ENCODE assay signal across 32 cellular contexts in the genomic region with DNA sequence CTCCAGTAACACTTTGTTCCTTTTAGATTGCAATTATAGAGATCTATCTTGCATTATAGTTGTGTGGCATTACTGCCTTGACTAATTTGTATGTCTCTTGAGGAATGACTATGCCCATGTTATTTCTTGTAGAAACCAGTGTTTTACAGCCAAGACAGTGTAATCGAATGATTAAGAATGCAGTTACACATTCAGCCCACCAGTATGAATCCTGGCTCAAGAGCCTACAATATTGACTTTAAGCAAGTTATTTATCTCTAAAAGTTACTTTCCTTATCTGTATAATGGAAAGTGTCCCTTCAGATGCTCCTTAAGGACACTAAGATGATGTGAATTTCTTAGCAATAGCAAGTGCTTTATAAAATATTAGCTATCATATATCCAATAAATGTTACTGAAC. TPM values are rescaled to one million over a fixed set of nuclear protein-coding genes. Genes with fewer than 3 reads are reported as not detected.
DNase-seq lines count a peak whose midpoint lies in the region; ATAC-seq, FAIRE-seq and TF ChIP-seq lines count a peak whose summit lies in the region.
"Had no signal": no experiment of that assay in that cellular context is flagged by ENCODE, and none has a peak within 500 bp of the region (broad histone marks: within the 10 kb centered on the region; RNA-seq: fewer than 3 reads in every experiment).

No MANE protein-coding gene starts in this region.

- no peaks in the 10 kb centered on the region for H4K20me1 ChIP-seq in H9 (ENCODE audit: control insufficient read depth, insufficient read depth, insufficient read length)
- no peaks in the 10 kb centered on the region for H4K20me1 ChIP-seq in K562 (replicated peaks; ENCODE audit: control insufficient read depth, insufficient read depth, low read length)

- H3K36me3 Mint-ChIP-seq in H9 (ENCODE audit: insufficient read depth in 1 of 3, low read depth in 3 of 3) (no peaks in the 10 kb centered on the region; a peak in 1 of 7 replicates), memory B cell (peaks cover 2% of the 10 kb centered on the region)

- H3K4ac ChIP-seq in H9 (ENCODE audit: low read depth, low read length), result no peak overlapping the region

- H3K18ac ChIP-seq in H9 (ENCODE audit: insufficient read length, low read depth, low read length), result no peak overlapping the region

- no peak overlapping the region for H4K8ac ChIP-seq in H9 (replicated peaks; ENCODE audit: insufficient read length, low read depth, low read length)

- no peaks in the 10 kb centered on the region for H3K9me1 ChIP-seq in K562 (ENCODE audit: control insufficient read depth, insufficient read depth, low read length)

- H3K27me3 ChIP-seq in A673 (replicated peaks; ENCODE audit: insufficient read depth, low read depth, low read length, poor library complexity) (no peaks in the 10 kb centered on the region), H9 (ENCODE audit: insufficient read depth, low read length) (no peaks in the 10 kb centered on the region), K562 (ENCODE audit: control insufficient read depth in 2 of 2, insufficient read depth in 2 of 2, low read length in 2 of 2) (no peaks in the 10 kb centered on the region)
- H3K27me3 ChIP-seq: adrenal gland, body of pancreas, dorsolateral prefrontal cortex, testis had no signal

- no peak overlapping the region for H2BK5ac ChIP-seq in H9 (ENCODE audit: insufficient read length, low read length)

- no peak overlapping the region for H2AK5ac ChIP-seq in H9 (ENCODE audit: insufficient read length, low read length)

- peaks cover 7% of the 10 kb centered on the region for H3K4me1 ChIP-seq in A673 (ENCODE audit: insufficient read depth, low read length, poor library complexity, severe bottlenecking)
- H3K4me1 ChIP-seq in H9 (ENCODE audit: insufficient read depth, low read length), result no peaks in the 10 kb centered on the region
- H3K4me1 ChIP-seq in K562 (replicated peaks in 1 of 2; ENCODE audit: control insufficient read depth in 2 of 2, insufficient read depth in 2 of 2, low read length in 2 of 2), result no peaks in the 10 kb centered on the region
- H3K4me1 ChIP-seq: A549, adrenal gland, body of pancreas, testis had no signal

- no peaks in the 10 kb centered on the region for H3K23me2 ChIP-seq in H9 (ENCODE audit: insufficient read length, low read depth, low read length, poor library complexity, severe bottlenecking)

- no peak overlapping the region for H3K23ac ChIP-seq in H9 (ENCODE audit: insufficient read length, low read depth, low read length)

- no CpG with 5 or more reads among the region's 1 CpG for WGBS in H9 (ENCODE audit: extremely low coverage, insufficient read length, low lambda C conversion rate)
- 50% methylated on average over 1 of the region's 1 CpG for WGBS in K562 (ENCODE audit: insufficient coverage, low coverage, missing lambda C conversion rate)

- no peak overlapping the region for H3T11ph ChIP-seq in H9 (ENCODE audit: low read length)

- in situ Hi-C loops in K562 (cut with MboI), result no loop called here
- in situ Hi-C loops in G401 (cut with HindIII; ENCODE audit: low sequenced_read_pairs), result no loop called here

- no peak overlapping the region for H3K27ac Mint-ChIP-seq in H9
- H3K27ac Mint-ChIP-seq in memory B cell, result no peak overlapping the region
- H3K27ac Mint-ChIP-seq: activated T-cell treated with anti-CD3 and anti-CD28 coated beads, Interleukin-2, amount 50 U/mL, for 24 hours; stimulated activated naive B cell treated with anti-CD40 and anti-IgM and Interleukin-4, amounts not matched to agents 10 μg/mL and 1 μg/mL and 100 μg/mL, for 72 hours had no signal

- TF ChIP-seq EP300 in K562 (IDR thresholded peaks at IDR 0.05; ENCODE audit: low read length), result no peak

- H2BK15ac ChIP-seq in H9 (ENCODE audit: low read depth, low read length), result no peak overlapping the region

- H4K5ac ChIP-seq in H9 (ENCODE audit: insufficient read length, low read depth, low read length), result no peak overlapping the region

- H3K79me1 ChIP-seq in H9 (ENCODE audit: insufficient read depth, low read depth, low read length, poor library complexity, severe bottlenecking), result no peaks in the 10 kb centered on the region

- H2AFZ ChIP-seq in H9 (ENCODE audit: low read length), result no peak overlapping the region
- no peak overlapping the region for H2AFZ ChIP-seq in K562 (ENCODE audit: low read depth, low read length)

- no peaks in the 10 kb centered on the region for H3K79me2 ChIP-seq in H9 (ENCODE audit: insufficient read depth, low read length)
- no peaks in the 10 kb centered on the region for H3K79me2 ChIP-seq in K562 (ENCODE audit: control insufficient read depth, insufficient read depth, low read length)

- no peak for TF ChIP-seq POLR2A in K562 (conservative IDR thresholded peaks at IDR 0.05)

- POLR2A ChIA-PET in A673 (lab: Charles Lee; ENCODE audit: low non-redundant PET) (no interaction called here), K562 (lab: Yijun Ruan, JAX) (no interaction called here)

- BruUV-seq in A673 (replicated peaks; lab: Mats Ljungman, UMichigan) (no TSS peak), K562 (replicated peaks; lab: Mats Ljungman, UMichigan) (no TSS peak)

- H3K14ac ChIP-seq in H9 (ENCODE audit: insufficient read depth, low read length), result no peak overlapping the region

- no peaks in the 10 kb centered on the region for H3K27me3 Mint-ChIP-seq in H9 (ENCODE audit: low read depth)
- no peaks in the 10 kb centered on the region for H3K27me3 Mint-ChIP-seq in memory B cell
- H3K27me3 Mint-ChIP-seq: stimulated activated naive B cell treated with anti-CD40 and anti-IgM and Interleukin-4, amounts not matched to agents 10 μg/mL and 1 μg/mL and 100 μg/mL, for 72 hours had no signal

- H3K4me3 Mint-ChIP-seq in H9, result no peak overlapping the region
- H3K4me3 Mint-ChIP-seq in memory B cell, result no peak overlapping the region
- H3K4me3 Mint-ChIP-seq: activated T-cell treated with anti-CD3 and anti-CD28 coated beads, Interleukin-2, amount 50 U/mL, for 24 hours; stimulated activated naive B cell treated with anti-CD40 and anti-IgM and Interleukin-4, amounts not matched to agents 10 μg/mL and 1 μg/mL and 100 μg/mL, for 72 hours had no signal

- H3K9ac ChIP-seq in H9 (ENCODE audit: extremely low read depth, insufficient read length, low read length) (no peak overlapping the region), K562 (ENCODE audit: insufficient read depth in 1 of 2, low read depth in 2 of 2, low read length in 2 of 2) (no peak overlapping the region)
- H3K9ac ChIP-seq: KMS-11 had no signal

- H3K36me3 ChIP-seq in A673 (ENCODE audit: insufficient read depth, low read length, poor library complexity, severe bottlenecking) (no peaks in the 10 kb centered on the region), K562 (ENCODE audit: control insufficient read depth, insufficient read depth, low read length) (no peaks in the 10 kb centered on the region)
- H3K36me3 ChIP-seq: adrenal gland had no signal

- TF ChIP-seq RAD21 in K562 (CRISPR knock-in tag; conservative IDR thresholded peaks at IDR 0.05 in 1 of 2, IDR thresholded peaks at IDR 0.05 in 1 of 2), result no peak

- ATAC-seq in K562 (peak; percentile 47; the same call in 2 of the 3 replicates), memory B cell (ENCODE audit: low read depth) (peak; percentile 47), GM19324 (IDR thresholded peaks at IDR 0.05; ENCODE audit: low FRiP score, unreplicated experiment) (no peak)
- ATAC-seq: body of pancreas, HCT116, sciatic nerve had no signal

- H3K4me3 ChIP-seq in A673 (ENCODE audit: low read depth, low read length, poor library complexity, severe bottlenecking), result no peak overlapping the region
- H3K4me3 ChIP-seq in K562, result no peak overlapping the region
- H3K4me3 ChIP-seq: A549, adrenal gland, body of pancreas, dorsolateral prefrontal cortex, lung, testis had no signal

- H3K4me1 Mint-ChIP-seq in H9, result no peaks in the 10 kb centered on the region
- peaks cover 4% of the 10 kb centered on the region for H3K4me1 Mint-ChIP-seq in memory B cell

- intact Hi-C loops in A673 (cut with micrococcal nuclease; ENCODE audit: unreplicated experiment) (loop anchor here (10.0 kb wide), 1 partner anchor 131 kb away; no protein-coding TSS in a partner anchor), K562 (cut with micrococcal nuclease) (no loop called here)

- H2BK20ac ChIP-seq in H9 (ENCODE audit: low read depth, low read length, poor library complexity, severe bottlenecking), result no peak overlapping the region

- peaks cover 0 to 3% of the 10 kb centered on the region in 2 experiments; a peak in 1 of 5 replicates for H3K9me3 Mint-ChIP-seq in H9
- H3K9me3 Mint-ChIP-seq in memory B cell, result no peaks in the 10 kb centered on the region
- H3K9me3 Mint-ChIP-seq: activated T-cell treated with anti-CD3 and anti-CD28 coated beads, Interleukin-2, amount 50 U/mL, for 24 hours had no signal

- no peak overlapping the region for H4K91ac ChIP-seq in H9 (ENCODE audit: insufficient read length, low read depth, low read length)

- DNase-seq in A673 (ENCODE audit: low spot score) (peak; percentile 10), H9 (no peak), K562 (ENCODE audit: extremely low read depth in 1 of 4, low spot score in 3 of 4) (no peak), memory B cell (ENCODE audit: low spot score in 2 of 2) (no peak), G401 (ENCODE audit: low spot score) (no peak), NK-92 (lab: John Stamatoyannopoulos, UW; ENCODE audit: unreplicated experiment) (no peak), mesenteric fat pad (ENCODE audit: low spot score) (no peak)
- DNase-seq: activated CD8-positive, alpha-beta memory T cell treated with anti-CD3 and anti-CD28 coated beads for 24 hours; activated gamma-delta T cell treated with Interleukin-2 at 50 U/mL for 16 hours; activated T-cell treated with anti-CD3 and anti-CD28 coated beads, Interleukin-2, amount 50 U/mL, for 24 hours; adrenal gland; body of pancreas; cerebellar nuclear complex; DMS153; dorsolateral prefrontal cortex; kidney glomerular epithelial cell; NCI-H146; NCI-H446; NCI-H774; posterior cingulate gyrus; stimulated activated CD4-positive, alpha-beta T cell treated with anti-CD3 and anti-CD28 coated beads, Interleukin-15, amount 100 ng/mL, for 24 hours; stimulated activated naive B cell treated with anti-CD40 and anti-IgM and Interleukin-4, amounts not matched to agents 10 μg/mL and 1 μg/mL and 100 μg/mL, for 72 hours; T-helper 2 cell; testis had no signal

- no peak overlapping the region for H3K4me2 ChIP-seq in H9 (ENCODE audit: insufficient read depth, insufficient read length, low read length)
- no peak overlapping the region for H3K4me2 ChIP-seq in K562 (ENCODE audit: insufficient read depth, low read length)
- H3K4me2 ChIP-seq: A549, KMS-11 had no signal

- no peak for FAIRE-seq in K562 (lab: Jason Lieb, UNC)
- FAIRE-seq: A549, HTR-8/SVneo, urothelium cell line had no signal

- no peak overlapping the region for H2BK120ac ChIP-seq in H9 (ENCODE audit: low read depth, low read length, poor library complexity, severe bottlenecking)

- TF ChIP-seq CTCF in A673 (conservative IDR thresholded peaks at IDR 0.05; ENCODE audit: low read depth, low read length) (no peak), H9 (conservative IDR thresholded peaks at IDR 0.05) (0 out of 3 replicates have a peak, but pooled peaks have one; percentile 37), K562 (IDR thresholded peaks at IDR 0.05 in 2 of 3, conservative IDR thresholded peaks at IDR 0.05 in 1 of 3; ENCODE audit: insufficient read depth in 2 of 3, low read depth in 1 of 3, low read length in 3 of 3) (no peak)

- H3K27ac ChIP-seq in A673 (ENCODE audit: low read depth, low read length, poor library complexity, severe bottlenecking) (no peak overlapping the region), H9 (ENCODE audit: insufficient read length, low read depth, low read length) (no peak overlapping the region), K562 (ENCODE audit: extremely low read depth, low read depth, low read length) (no peak overlapping the region)
- H3K27ac ChIP-seq: A549, adrenal gland, body of pancreas, dorsolateral prefrontal cortex, KMS-11, testis had no signal

- CTCF ChIA-PET in A673 (lab: Charles Lee) (no interaction called here), K562 (lab: Yijun Ruan, JAX; ENCODE audit: low intra/inter-chr PET ratio) (no interaction called here)

- no peak overlapping the region for H2BK12ac ChIP-seq in H9 (ENCODE audit: insufficient read length, low read depth, low read length)

- no peak overlapping the region for H3K56ac ChIP-seq in H9 (ENCODE audit: insufficient read length, low read depth, low read length)

- no peaks in the 10 kb centered on the region for H3K9me3 ChIP-seq in A673 (ENCODE audit: low read depth, low read length, poor library complexity, severe bottlenecking)
- no peaks in the 10 kb centered on the region for H3K9me3 ChIP-seq in H9 (ENCODE audit: control insufficient read depth, low read depth, low read length)
- H3K9me3 ChIP-seq in K562 (replicated peaks; ENCODE audit: control insufficient read depth, insufficient read depth, low read depth, low read length), result no peaks in the 10 kb centered on the region
- H3K9me3 ChIP-seq: A549, adrenal gland, body of pancreas, testis had no signal

RNA-seq across cellular contexts. Expression of a gene that starts 9.7 kb away (rescaled TPM):
- total RNA-seq in A673 (2021), result 11.3 and 13.6 TPM in 2 replicates
- total RNA-seq in H9 (2021), result 13.0 and 13.9 TPM in 2 replicates
- total RNA-seq in K562 (2011; cell fraction: chromatin; rRNA removed; ENCODE audit: low replicate concordance), result 2.5 and 4.8 TPM in 2 replicates
- total RNA-seq in K562 (2011; cell fraction: nucleolus; rRNA removed), result 1.1 and 1.7 TPM in 2 replicates
- total RNA-seq in K562 (2011; cell fraction: nucleoplasm; rRNA removed), result 2.3 and 3.9 TPM in 2 replicates
- total RNA-seq in K562 (2014; rRNA removed), result 4.9 and 6.8 TPM in 2 replicates
- 8.6 and 9.2 TPM in 2 replicates for total RNA-seq in K562 (2014; rRNA removed; fragmentation: Illumina TruSeq; extraction: Trizol)
- total RNA-seq in K562 (2015; rRNA removed; fragmentation: Illumina TruSeq; extraction: Trizol), result 8.9 and 10.1 TPM in 2 replicates
- 5.8 and 6.4 TPM in 2 replicates for total RNA-seq in K562 (2021)
- polyA plus RNA-seq in K562 (2011; rRNA removed), result 4.3 and 5.3 TPM in 2 replicates
- polyA plus RNA-seq in K562 (2011; cell fraction: cytosol; rRNA removed), result 2.7 and 4.1 TPM in 2 replicates
- polyA plus RNA-seq in K562 (2011; cell fraction: nucleus; rRNA removed), result 3.3 and 4.3 TPM in 2 replicates
- polyA plus RNA-seq in K562 (2012), result 8.9 and 13.9 TPM in 2 replicates
- polyA plus RNA-seq in K562 (2014; fragmentation: Illumina TruSeq; extraction: Trizol), result 9.7 and 9.9 TPM in 2 replicates
- polyA plus RNA-seq in K562 (2014; fragmentation: Nextera tagmentation; extraction: Ambion mirVana), result 1 to 10 TPM; 7.9 to 8.6 TPM
- 7.3 and 10.0 TPM in 2 replicates for polyA plus RNA-seq in K562 (2014; rRNA removed)
- polyA minus RNA-seq in K562 (2011; rRNA and poly(A)+ RNA removed), result 3.8 and 5.8 TPM in 2 replicates
- polyA minus RNA-seq in K562 (2011; cell fraction: cytosol; rRNA and poly(A)+ RNA removed), result 0.86 and 1.5 TPM in 2 replicates
- 0.94 and 2.1 TPM in 2 replicates for polyA minus RNA-seq in K562 (2011; cell fraction: nucleus; rRNA and poly(A)+ RNA removed)
- 6.2 and 20.9 TPM in 2 replicates for total RNA-seq in G401 (2014; rRNA removed; shearing (Covaris generic))
- 14.9 TPM for total RNA-seq in mesenteric fat pad
